ENCODE assay signal across 25 cellular contexts in the genomic region with DNA sequence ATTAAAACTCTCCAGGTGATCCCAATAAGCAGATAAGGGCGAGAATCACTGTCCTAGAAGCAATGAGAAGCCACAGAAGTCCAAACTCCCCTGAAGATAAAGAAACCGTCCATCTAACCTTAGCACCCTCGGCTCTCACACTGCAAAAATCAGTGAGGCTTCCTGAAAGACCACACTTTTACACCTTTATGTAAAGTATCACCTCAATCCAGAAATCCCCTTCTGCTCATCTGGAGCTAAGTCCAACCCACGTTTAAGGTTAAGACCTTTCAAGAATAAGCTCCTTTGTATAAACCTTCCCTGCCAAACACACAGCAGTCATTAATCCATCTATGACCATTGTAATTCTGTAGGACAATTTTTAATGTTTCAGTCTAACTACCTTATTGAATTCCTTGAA. TPM values are rescaled to one million over a fixed set of nuclear protein-coding genes. Genes with fewer than 3 reads are reported as not detected.
DNase-seq lines count a peak whose midpoint lies in the region; ATAC-seq and TF ChIP-seq lines count a peak whose summit lies in the region.
"Had no signal": no experiment of that assay in that cellular context is flagged by ENCODE, and none has a peak within 500 bp of the region (broad histone marks: within the 10 kb centered on the region; RNA-seq: fewer than 3 reads in every experiment).

No MANE protein-coding gene starts in this region.

- H3K9me2 ChIP-seq in OCI-LY1 (ENCODE audit: low read depth, low read length), result no peaks in the 10 kb centered on the region

- H4K20me1 ChIP-seq in OCI-LY1 (ENCODE audit: insufficient read depth, low read length) (no peaks in the 10 kb centered on the region), smooth muscle cell (ENCODE audit: low read depth) (no peaks in the 10 kb centered on the region)

- H2AFZ ChIP-seq in OCI-LY1 (ENCODE audit: low read length) (no peak overlapping the region), smooth muscle cell (ENCODE audit: low read depth) (no peak overlapping the region)

- peaks cover 82% of the 10 kb centered on the region for H3K36me3 ChIP-seq in OCI-LY1 (ENCODE audit: insufficient read depth, low read length)
- no peaks in the 10 kb centered on the region for H3K36me3 ChIP-seq in smooth muscle cell (ENCODE audit: low read depth)
- H3K36me3 ChIP-seq: breast epithelium had no signal

- H3K9ac ChIP-seq in OCI-LY1 (ENCODE audit: low read length) (no peak overlapping the region), smooth muscle cell (ENCODE audit: low read depth) (no peak overlapping the region)

- H3K4me1 Mint-ChIP-seq in activated naive CD4-positive, alpha-beta T cell treated with anti-CD3 and anti-CD28 coated beads, Interleukin-2, amount 50 U/mL, for 24 hours, result no peaks in the 10 kb centered on the region
- H3K4me1 Mint-ChIP-seq: nephron had no signal

- no peak for ATAC-seq in activated naive CD4-positive, alpha-beta T cell treated with anti-CD3 and anti-CD28 coated beads, Interleukin-2, amount 50 U/mL, for 72 hours
- ATAC-seq in HG02678 (IDR thresholded peaks at IDR 0.05; ENCODE audit: unreplicated experiment) (peak; percentile 54), GM18519 (IDR thresholded peaks at IDR 0.05; ENCODE audit: low FRiP score, unreplicated experiment) (no peak)
- ATAC-seq: A549; activated CD8-positive, alpha-beta memory T cell treated with anti-CD3 and anti-CD28 coated beads, Interleukin-2, amount 10 ng/mL, durations not matched to agents 7 days and 5 days; T-cell had no signal

- no peak overlapping the region for H3K4me2 ChIP-seq in OCI-LY1 (ENCODE audit: low read length)
- H3K4me2 ChIP-seq in smooth muscle cell, result no peak overlapping the region
- H3K4me2 ChIP-seq: A549 had no signal

- peaks cover 26% of the 10 kb centered on the region for H3K4me1 ChIP-seq in OCI-LY1 (ENCODE audit: insufficient read depth, low read length, severe bottlenecking)
- no peaks in the 10 kb centered on the region for H3K4me1 ChIP-seq in smooth muscle cell (ENCODE audit: low read depth)
- H3K4me1 ChIP-seq: A549, adrenal gland, BE2C, breast epithelium, suprapubic skin, vagina had no signal

- H3K79me2 ChIP-seq in OCI-LY1 (ENCODE audit: insufficient read depth, low read length) (no peaks in the 10 kb centered on the region), smooth muscle cell (ENCODE audit: low read depth) (no peaks in the 10 kb centered on the region)

- H3K9me3 ChIP-seq in OCI-LY1 (ENCODE audit: low read length), result 0 out of 2 replicates have a peak, but pooled peaks cover 2% of the 10 kb centered on the region
- H3K9me3 ChIP-seq in smooth muscle cell (replicated peaks; ENCODE audit: low read depth), result no peaks in the 10 kb centered on the region
- H3K9me3 ChIP-seq: A549, adrenal gland, BE2C, breast epithelium, suprapubic skin, vagina had no signal

- H3K4me3 ChIP-seq in OCI-LY1 (ENCODE audit: low read depth, low read length, poor library complexity, severe bottlenecking), result no peak overlapping the region
- no peak overlapping the region for H3K4me3 ChIP-seq in smooth muscle cell
- H3K4me3 ChIP-seq: A549, adrenal gland, breast epithelium, suprapubic skin, vagina had no signal

- H3F3A ChIP-seq in OCI-LY1 (ENCODE audit: insufficient read depth, low read length), result no peaks in the 10 kb centered on the region
- H3F3A ChIP-seq in smooth muscle cell (ENCODE audit: low read depth), result no peaks in the 10 kb centered on the region

- TF ChIP-seq CTCF in OCI-LY1 (IDR thresholded peaks at IDR 0.05; ENCODE audit: low read length) (no peak), smooth muscle cell (IDR thresholded peaks at IDR 0.05; ENCODE audit: borderline replicate concordance, insufficient read depth, poor library complexity, severe bottlenecking) (no peak)

- H3K27me3 ChIP-seq in OCI-LY1 (ENCODE audit: insufficient read depth, low read length), result no peaks in the 10 kb centered on the region
- H3K27me3 ChIP-seq in smooth muscle cell (ENCODE audit: low read depth), result no peaks in the 10 kb centered on the region
- H3K27me3 ChIP-seq: adrenal gland, BE2C, breast epithelium, suprapubic skin, vagina had no signal

- H3K4me3 Mint-ChIP-seq in activated naive CD4-positive, alpha-beta T cell treated with anti-CD3 and anti-CD28 coated beads, Interleukin-2, amount 50 U/mL, for 24 hours, result no peak overlapping the region
- H3K4me3 Mint-ChIP-seq: activated CD8-positive, alpha-beta memory T cell treated with anti-CD3 and anti-CD28 coated beads, Interleukin-2, amount 10 ng/mL, durations not matched to agents 7 days and 5 days; nephron; T-cell had no signal

- H3K36me3 Mint-ChIP-seq in activated naive CD4-positive, alpha-beta T cell treated with anti-CD3 and anti-CD28 coated beads, Interleukin-2, amount 50 U/mL, for 24 hours, result peaks cover 25% of the 10 kb centered on the region
- H3K36me3 Mint-ChIP-seq in activated naive CD4-positive, alpha-beta T cell treated with anti-CD3 and anti-CD28 coated beads, Interleukin-2, amount 50 U/mL, for 72 hours, result peaks cover 20 to 21% of the 10 kb centered on the region in 2 donors

- peak overlapping the region; percentile 45 for H3K27ac ChIP-seq in OCI-LY1 (ENCODE audit: low read depth, low read length, poor library complexity, severe bottlenecking)
- H3K27ac ChIP-seq in smooth muscle cell (ENCODE audit: low read depth), result no peak overlapping the region
- H3K27ac ChIP-seq: A549, adrenal gland, breast epithelium, HL-60, suprapubic skin, vagina had no signal

- no peak for DNase-seq in activated naive CD4-positive, alpha-beta T cell treated with anti-CD3 and anti-CD28 coated beads, Interleukin-2, amount 50 U/mL, for 72 hours (ENCODE audit: low spot score in 2 of 2)
- DNase-seq in Kasumi-1 (lab: John Stamatoyannopoulos, UW) (no peak), ureter (ENCODE audit: low spot score) (no peak), smooth muscle cell (lab: John Stamatoyannopoulos, UW; ENCODE audit: unreplicated experiment) (no peak)
- DNase-seq: activated CD4-positive, alpha-beta T cell treated with anti-CD3 and anti-CD28 coated beads for 4 hours; activated CD8-positive, alpha-beta memory T cell treated with anti-CD3 and anti-CD28 coated beads, Interleukin-2, amount 10 ng/mL, durations not matched to agents 7 days and 5 days; activated effector memory CD4-positive, alpha-beta T cell treated with anti-CD3 and anti-CD28 coated beads, Interleukin-2, amount 50 U/mL, for 16 hours; adrenal gland; BE2C; left colon; NCI-H2171 treated with DMSO at 0.1 percent for 48 hours; NCI-H69; OCI-M1; SHP77 treated with DMSO at 0.1 percent for 48 hours; T-cell had no signal

- peak overlapping the region; percentile 4 for H3K27ac Mint-ChIP-seq in activated naive CD4-positive, alpha-beta T cell treated with anti-CD3 and anti-CD28 coated beads, Interleukin-2, amount 50 U/mL, for 24 hours
- peak overlapping the region in 1 of 2 donors; percentile 26 for H3K27ac Mint-ChIP-seq in activated naive CD4-positive, alpha-beta T cell treated with anti-CD3 and anti-CD28 coated beads, Interleukin-2, amount 50 U/mL, for 72 hours
- H3K27ac Mint-ChIP-seq: activated CD8-positive, alpha-beta memory T cell treated with anti-CD3 and anti-CD28 coated beads, Interleukin-2, amount 10 ng/mL, durations not matched to agents 7 days and 5 days; nephron; T-cell had no signal

- H3K9me3 Mint-ChIP-seq in activated naive CD4-positive, alpha-beta T cell treated with anti-CD3 and anti-CD28 coated beads, Interleukin-2, amount 50 U/mL, for 24 hours, result no peaks in the 10 kb centered on the region
- H3K9me3 Mint-ChIP-seq in activated naive CD4-positive, alpha-beta T cell treated with anti-CD3 and anti-CD28 coated beads, Interleukin-2, amount 50 U/mL, for 72 hours, result no peaks in the 10 kb centered on the region
- H3K9me3 Mint-ChIP-seq: nephron, T-cell had no signal

- H3K27me3 Mint-ChIP-seq in activated naive CD4-positive, alpha-beta T cell treated with anti-CD3 and anti-CD28 coated beads, Interleukin-2, amount 50 U/mL, for 24 hours, result no peaks in the 10 kb centered on the region
- H3K27me3 Mint-ChIP-seq: activated CD8-positive, alpha-beta memory T cell treated with anti-CD3 and anti-CD28 coated beads, Interleukin-2, amount 10 ng/mL, durations not matched to agents 7 days and 5 days; T-cell had no signal

- 95% methylated on average over 4 of the region's 4 CpGs for WGBS in smooth muscle cell (ENCODE audit: low lambda C conversion rate)

RNA-seq across cellular contexts. Expression of gene LIN54, which starts 41.7 kb away (rescaled TPM):
- total RNA-seq in activated naive CD4-positive, alpha-beta T cell treated with anti-CD3 and anti-CD28 coated beads, Interleukin-2, amount 50 U/mL, for 72 hours, result 10 to 100 TPM; 25.4 to 27.6 TPM
- total RNA-seq in ureter, result 11.7 TPM
- total RNA-seq in smooth muscle cell, result 24.1 and 25.1 TPM in 2 replicates
- polyA plus RNA-seq in smooth muscle cell, result 3.9 and 5.0 TPM in 2 replicates
